8 cellular contexts compared by ENCODE assay signal in the genomic region with DNA sequence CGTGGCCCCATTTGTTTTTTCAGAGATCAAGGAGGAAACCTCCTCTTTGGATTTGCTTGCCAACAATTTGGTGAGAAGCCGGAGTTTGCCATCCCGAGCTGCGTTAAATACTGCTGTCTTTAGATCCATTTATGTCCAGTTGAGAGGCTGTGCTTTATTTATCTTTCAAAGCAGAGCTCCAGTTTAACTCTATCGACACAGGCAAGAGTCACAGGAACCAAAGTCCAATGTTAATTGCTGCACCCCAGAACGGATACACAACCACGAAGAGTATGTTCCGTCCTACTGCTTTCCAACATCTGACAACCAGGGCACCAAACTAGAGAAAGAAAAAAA. TPM values are rescaled to one million over a fixed set of nuclear protein-coding genes. Genes with fewer than 3 reads are reported as not detected.
DNase-seq lines count a peak whose midpoint lies in the region; ATAC-seq and TF ChIP-seq lines count a peak whose summit lies in the region.

No MANE protein-coding gene starts in this region.

- DNase-seq in activated CD8-positive, alpha-beta memory T cell treated with anti-CD3 and anti-CD28 coated beads, Interleukin-2, amount 10 ng/mL, durations not matched to agents 7 days and 5 days: no peak
- DNase-seq in activated CD8-positive, alpha-beta memory T cell treated with anti-CD3 and anti-CD28 coated beads, Interleukin-2, amount 50 U/mL, for 4 hours: no peak
- DNase-seq in adipocyte (ENCODE audit: low read depth) (peak; percentile 35), left lobe of liver (ENCODE audit: low spot score) (no peak), thoracic aorta (ENCODE audit: low spot score) (no peak), ACHN (no peak), kidney tubule cell (ENCODE audit: low spot score) (no peak)
- no peak for DNase-seq in stimulated activated CD4-positive, alpha-beta T cell treated with anti-CD3 and anti-CD28 coated beads, Interleukin-2, amount 100 ng/mL, for 48 hours

- TF ChIP-seq CTCF in thoracic aorta (IDR thresholded peaks at IDR 0.05): no peak

- H3K4me1 ChIP-seq in adipocyte (ENCODE audit: control insufficient read depth, insufficient read depth, low read length) (peaks cover 28% of the 10 kb centered on the region), thoracic aorta (ENCODE audit: control insufficient read depth in 1 of 2, low read depth in 2 of 2) (peaks cover 33 to 38% of the 10 kb centered on the region in 2 donors)

- H3K9ac ChIP-seq in adipocyte (ENCODE audit: low read length): peak overlapping the region; percentile 96

- H3K36me3 Mint-ChIP-seq in activated CD8-positive, alpha-beta memory T cell treated with anti-CD3 and anti-CD28 coated beads, Interleukin-2, amount 10 ng/mL, durations not matched to agents 7 days and 5 days: peaks cover 55% of the 10 kb centered on the region

- H3K4me1 Mint-ChIP-seq in activated CD8-positive, alpha-beta memory T cell treated with anti-CD3 and anti-CD28 coated beads, Interleukin-2, amount 10 ng/mL, durations not matched to agents 7 days and 5 days: peaks cover 47% of the 10 kb centered on the region

- H3K27me3 Mint-ChIP-seq in activated CD8-positive, alpha-beta memory T cell treated with anti-CD3 and anti-CD28 coated beads, Interleukin-2, amount 10 ng/mL, durations not matched to agents 7 days and 5 days: no peaks in the 10 kb centered on the region

- H3K9me3 ChIP-seq in adipocyte (ENCODE audit: control insufficient read depth, low read length): peaks cover 9% of the 10 kb centered on the region
- peaks cover 6% of the 10 kb centered on the region for H3K9me3 ChIP-seq in thoracic aorta

- H3K27ac ChIP-seq in thoracic aorta: peak overlapping the region; percentile 95 to 99

- H3K27me3 ChIP-seq in adipocyte (replicated peaks; ENCODE audit: control insufficient read depth, insufficient read depth, low read length) (no peaks in the 10 kb centered on the region), thoracic aorta (replicated peaks; ENCODE audit: insufficient read depth) (no peaks in the 10 kb centered on the region)

- H3K27ac Mint-ChIP-seq in activated CD8-positive, alpha-beta memory T cell treated with anti-CD3 and anti-CD28 coated beads, Interleukin-2, amount 10 ng/mL, durations not matched to agents 7 days and 5 days: peak overlapping the region; percentile 99

- H3K4me3 ChIP-seq in adipocyte (ENCODE audit: low read length): peak overlapping the region; percentile 90
- H3K4me3 ChIP-seq in thoracic aorta: peak overlapping the region; percentile 98

- peaks cover 2% of the 10 kb centered on the region for H3K9me3 Mint-ChIP-seq in activated CD8-positive, alpha-beta memory T cell treated with anti-CD3 and anti-CD28 coated beads, Interleukin-2, amount 10 ng/mL, durations not matched to agents 7 days and 5 days (ENCODE audit: low read depth)

- CTCF ChIA-PET in activated CD8-positive, alpha-beta memory T cell treated with anti-CD3 and anti-CD28 coated beads, Interleukin-2, amount 10 ng/mL, durations not matched to agents 7 days and 5 days (lab: Charles Lee): interaction anchor here (1.0 to 2.0 kb wide), 8 partner anchors 21 to 234 kb away, joined by 3 to 9 read pairs (median 4); no protein-coding TSS in a partner anchor

- in situ Hi-C loops in ACHN (cut with HindIII; ENCODE audit: low pct_ligation_motif_present, low pct_unique_long_range_greater_than_20kb, low sequenced_read_pairs): no loop called here

- peak overlapping the region; percentile 92 for H3K4me3 Mint-ChIP-seq in activated CD8-positive, alpha-beta memory T cell treated with anti-CD3 and anti-CD28 coated beads, Interleukin-2, amount 10 ng/mL, durations not matched to agents 7 days and 5 days

- peaks cover 35% of the 10 kb centered on the region for H3K36me3 ChIP-seq in adipocyte (ENCODE audit: control insufficient read depth, insufficient read depth, low read length, severe bottlenecking)
- no peaks in the 10 kb centered on the region for H3K36me3 ChIP-seq in thoracic aorta

- no peak for ATAC-seq in activated CD8-positive, alpha-beta memory T cell treated with anti-CD3 and anti-CD28 coated beads, Interleukin-2, amount 10 ng/mL, durations not matched to agents 7 days and 5 days
- ATAC-seq in left lobe of liver (peak; percentile 6), thoracic aorta (ENCODE audit: insufficient number of reproducible peaks, low FRiP score, low read depth) (no peak)

RNA-seq across cellular contexts. Expression of gene FEM1C, which starts 1.2 kb away (rescaled TPM):
- 10 to 100 TPM; 13.3 to 13.5 TPM for total RNA-seq in activated CD8-positive, alpha-beta memory T cell treated with anti-CD3 and anti-CD28 coated beads, Interleukin-2, amount 10 ng/mL, durations not matched to agents 7 days and 5 days
- total RNA-seq in left lobe of liver: 7.6 TPM
- 10 to 100 TPM; 14.1 to 35.6 TPM for total RNA-seq in thoracic aorta

RNA-seq across cellular contexts. Expression of gene TICAM2, which starts 58.9 kb away (rescaled TPM):
- total RNA-seq in activated CD8-positive, alpha-beta memory T cell treated with anti-CD3 and anti-CD28 coated beads, Interleukin-2, amount 10 ng/mL, durations not matched to agents 7 days and 5 days: 1 to 10 TPM; 1.6 to 1.8 TPM
- total RNA-seq in left lobe of liver (2.1 TPM), thoracic aorta (1 to 10 TPM; 1.6 to 5.7 TPM)
